In the genomic region with DNA sequence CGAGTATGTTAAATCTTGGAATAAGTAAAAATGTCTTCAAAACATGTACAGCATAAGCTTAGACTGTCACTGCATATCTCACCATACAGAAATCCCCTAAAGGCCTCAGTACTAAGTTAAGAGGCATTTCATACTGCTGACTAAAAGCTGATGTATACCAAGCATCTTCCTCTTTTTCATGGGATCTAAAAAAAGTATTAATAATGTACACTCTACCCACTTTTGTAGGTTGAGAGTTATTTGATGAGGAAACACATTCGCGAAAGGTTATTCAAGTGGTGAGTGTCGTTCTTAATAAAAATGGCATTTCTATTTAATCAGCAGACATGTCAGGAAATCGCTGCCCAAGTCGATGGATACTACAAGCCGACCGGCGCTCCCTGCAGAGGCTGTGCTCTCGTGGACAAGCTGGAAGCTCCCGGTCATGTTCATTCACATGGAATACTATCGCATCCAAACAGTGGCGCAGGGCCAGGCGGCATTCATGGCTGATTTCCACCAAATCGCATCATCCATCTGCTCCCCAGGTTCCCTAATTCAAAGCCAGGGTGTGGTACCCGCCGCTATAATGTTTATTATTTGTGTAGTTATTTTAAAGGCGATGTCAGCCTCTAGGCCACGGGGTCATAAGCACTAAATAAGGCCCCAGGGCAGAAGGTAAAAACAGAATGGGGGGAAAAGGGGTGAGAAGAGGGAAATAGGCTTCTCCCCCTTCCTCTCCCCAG, we compare ENCODE assay signal across 1 cellular context.
TF ChIP-seq lines count a peak whose summit lies in the region.

No MANE protein-coding gene starts in this region.

TF ChIP-seq in GM12878, 131 proteins besides CTCF, POLR2A, EP300 and RAD21:
- TF ChIP-seq STAT1 (conservative IDR thresholded peaks at IDR 0.05) (no peak), SPI1 (IDR thresholded peaks at IDR 0.05; ENCODE audit: borderline replicate concordance, insufficient read depth, low read depth, low read length) (0 out of 2 replicates have a peak, but pooled peaks have one; percentile 12), JUNB (IDR thresholded peaks at IDR 0.05) (peak; percentile 47), CREB1 (IDR thresholded peaks at IDR 0.05; ENCODE audit: low read depth) (no peak), ZZZ3 (IDR thresholded peaks at IDR 0.05; ENCODE audit: control insufficient read depth, insufficient read length, low read depth) (no peak)
- TF ChIP-seq, protein P1, sequence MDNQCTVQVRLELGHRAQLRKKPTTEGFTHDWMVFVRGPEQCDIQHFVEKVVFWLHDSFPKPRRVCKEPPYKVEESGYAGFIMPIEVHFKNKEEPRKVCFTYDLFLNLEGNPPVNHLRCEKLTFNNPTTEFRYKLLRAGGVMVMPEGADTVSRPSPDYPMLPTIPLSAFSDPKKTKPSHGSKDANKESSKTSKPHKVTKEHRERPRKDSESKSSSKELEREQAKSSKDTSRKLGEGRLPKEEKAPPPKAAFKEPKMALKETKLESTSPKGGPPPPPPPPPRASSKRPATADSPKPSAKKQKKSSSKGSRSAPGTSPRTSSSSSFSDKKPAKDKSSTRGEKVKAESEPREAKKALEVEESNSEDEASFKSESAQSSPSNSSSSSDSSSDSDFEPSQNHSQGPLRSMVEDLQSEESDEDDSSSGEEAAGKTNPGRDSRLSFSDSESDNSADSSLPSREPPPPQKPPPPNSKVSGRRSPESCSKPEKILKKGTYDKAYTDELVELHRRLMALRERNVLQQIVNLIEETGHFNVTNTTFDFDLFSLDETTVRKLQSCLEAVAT (IDR thresholded peaks at IDR 0.05): peak; percentile 57; the same call in 1 of the 2 replicates
- TF ChIP-seq, protein P2, sequence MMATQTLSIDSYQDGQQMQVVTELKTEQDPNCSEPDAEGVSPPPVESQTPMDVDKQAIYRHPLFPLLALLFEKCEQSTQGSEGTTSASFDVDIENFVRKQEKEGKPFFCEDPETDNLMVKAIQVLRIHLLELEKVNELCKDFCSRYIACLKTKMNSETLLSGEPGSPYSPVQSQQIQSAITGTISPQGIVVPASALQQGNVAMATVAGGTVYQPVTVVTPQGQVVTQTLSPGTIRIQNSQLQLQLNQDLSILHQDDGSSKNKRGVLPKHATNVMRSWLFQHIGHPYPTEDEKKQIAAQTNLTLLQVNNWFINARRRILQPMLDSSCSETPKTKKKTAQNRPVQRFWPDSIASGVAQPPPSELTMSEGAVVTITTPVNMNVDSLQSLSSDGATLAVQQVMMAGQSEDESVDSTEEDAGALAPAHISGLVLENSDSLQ (IDR thresholded peaks at IDR 0.05): 0 out of 2 replicates have a peak, but pooled peaks have one; percentile 12
- TF ChIP-seq, protein P3, sequence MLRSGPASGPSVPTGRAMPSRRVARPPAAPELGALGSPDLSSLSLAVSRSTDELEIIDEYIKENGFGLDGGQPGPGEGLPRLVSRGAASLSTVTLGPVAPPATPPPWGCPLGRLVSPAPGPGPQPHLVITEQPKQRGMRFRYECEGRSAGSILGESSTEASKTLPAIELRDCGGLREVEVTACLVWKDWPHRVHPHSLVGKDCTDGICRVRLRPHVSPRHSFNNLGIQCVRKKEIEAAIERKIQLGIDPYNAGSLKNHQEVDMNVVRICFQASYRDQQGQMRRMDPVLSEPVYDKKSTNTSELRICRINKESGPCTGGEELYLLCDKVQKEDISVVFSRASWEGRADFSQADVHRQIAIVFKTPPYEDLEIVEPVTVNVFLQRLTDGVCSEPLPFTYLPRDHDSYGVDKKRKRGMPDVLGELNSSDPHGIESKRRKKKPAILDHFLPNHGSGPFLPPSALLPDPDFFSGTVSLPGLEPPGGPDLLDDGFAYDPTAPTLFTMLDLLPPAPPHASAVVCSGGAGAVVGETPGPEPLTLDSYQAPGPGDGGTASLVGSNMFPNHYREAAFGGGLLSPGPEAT (IDR thresholded peaks at IDR 0.05; ENCODE audit: low read depth): peak; percentile 28; the same call in 1 of the 2 replicates
